ENCODE assay signal across 2 cellular contexts in the genomic region with DNA sequence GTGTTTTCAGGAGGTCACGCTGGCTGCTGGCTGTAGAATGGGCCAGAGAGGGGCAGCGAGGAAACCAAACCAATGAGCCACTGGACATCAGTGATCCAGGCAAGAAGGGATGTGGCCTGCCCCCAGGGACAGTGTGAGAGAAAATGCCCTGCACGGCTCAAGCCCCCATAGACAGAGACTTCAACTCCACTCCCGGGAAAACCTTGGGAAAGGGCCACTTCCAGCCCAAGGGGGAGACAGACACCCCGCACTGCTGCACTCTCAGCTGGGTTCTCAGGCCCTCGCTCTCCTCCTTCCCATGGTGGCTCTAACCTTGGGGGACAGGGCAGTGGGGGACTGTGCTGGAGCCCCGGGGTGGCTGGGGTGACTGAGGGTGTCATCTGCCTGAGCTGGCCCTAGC.
TF ChIP-seq lines count a peak whose summit lies in the region.

No MANE protein-coding gene starts in this region.

TF ChIP-seq in IMR-90, 13 proteins besides CTCF, POLR2A, EP300 and RAD21:
- TF ChIP-seq ELK1 (IDR thresholded peaks at IDR 0.05; ENCODE audit: borderline replicate concordance, low read depth, low read length) (no peak), CHD1 (IDR thresholded peaks at IDR 0.05; ENCODE audit: low read depth, low read length) (no peak), MAZ (IDR thresholded peaks at IDR 0.05; ENCODE audit: borderline replicate concordance, low read depth, low read length) (no peak), NFE2L2 (IDR thresholded peaks at IDR 0.05; ENCODE audit: low read depth, low read length) (no peak), USF2 (IDR thresholded peaks at IDR 0.05; ENCODE audit: low read depth, low read length) (no peak), MXI1 (IDR thresholded peaks at IDR 0.05; ENCODE audit: borderline replicate concordance, low read depth, low read length) (no peak), RCOR1 (IDR thresholded peaks at IDR 0.05; ENCODE audit: insufficient replicate concordance, low read length) (no peak), SMC3 (IDR thresholded peaks at IDR 0.05; ENCODE audit: low read depth, low read length) (no peak), FOS (IDR thresholded peaks at IDR 0.05; ENCODE audit: low read depth, low read length) (no peak), RFX5 (IDR thresholded peaks at IDR 0.05; ENCODE audit: low read depth, low read length) (no peak), MAFK (IDR thresholded peaks at IDR 0.05; ENCODE audit: low read depth, low read length) (no peak), BHLHE40 (IDR thresholded peaks at IDR 0.05; ENCODE audit: low read depth, low read length) (no peak), CEBPB (IDR thresholded peaks at IDR 0.05; ENCODE audit: low read depth, low read length) (no peak)

TF ChIP-seq in SK-N-SH, 30 proteins besides CTCF, POLR2A, EP300 and RAD21:
- TF ChIP-seq USF2 (IDR thresholded peaks at IDR 0.05; ENCODE audit: borderline replicate concordance, low read depth, low read length) (no peak), IRF3 (IDR thresholded peaks at IDR 0.05; ENCODE audit: low read depth, low read length) (no peak), NRF1 (IDR thresholded peaks at IDR 0.05; ENCODE audit: low read depth, low read length) (no peak), POLR2AphosphoS5 (IDR thresholded peaks at IDR 0.05; ENCODE audit: low read depth, low read length) (no peak), RCOR1 (IDR thresholded peaks at IDR 0.05; ENCODE audit: low read length) (no peak), NFIC (IDR thresholded peaks at IDR 0.05; ENCODE audit: borderline replicate concordance) (no peak), GATA2 (CRISPR knock-in tag; IDR thresholded peaks at IDR 0.05) (no peak), GABPA (IDR thresholded peaks at IDR 0.05; ENCODE audit: low read depth) (no peak), RFX5 (IDR thresholded peaks at IDR 0.05; ENCODE audit: low read length) (no peak), PBX3 (IDR thresholded peaks at IDR 0.05) (no peak), MXI1 (IDR thresholded peaks at IDR 0.05; ENCODE audit: low read depth, low read length) (no peak), YY1 (IDR thresholded peaks at IDR 0.05; ENCODE audit: low read depth) (no peak), SIN3A (IDR thresholded peaks at IDR 0.05; ENCODE audit: borderline replicate concordance, low read depth, low read length) (no peak)
- TF ChIP-seq, protein P1, sequence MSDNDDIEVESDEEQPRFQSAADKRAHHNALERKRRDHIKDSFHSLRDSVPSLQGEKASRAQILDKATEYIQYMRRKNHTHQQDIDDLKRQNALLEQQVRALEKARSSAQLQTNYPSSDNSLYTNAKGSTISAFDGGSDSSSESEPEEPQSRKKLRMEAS (IDR thresholded peaks at IDR 0.05; ENCODE audit: low read depth), result no peak
- TF ChIP-seq, protein P2, sequence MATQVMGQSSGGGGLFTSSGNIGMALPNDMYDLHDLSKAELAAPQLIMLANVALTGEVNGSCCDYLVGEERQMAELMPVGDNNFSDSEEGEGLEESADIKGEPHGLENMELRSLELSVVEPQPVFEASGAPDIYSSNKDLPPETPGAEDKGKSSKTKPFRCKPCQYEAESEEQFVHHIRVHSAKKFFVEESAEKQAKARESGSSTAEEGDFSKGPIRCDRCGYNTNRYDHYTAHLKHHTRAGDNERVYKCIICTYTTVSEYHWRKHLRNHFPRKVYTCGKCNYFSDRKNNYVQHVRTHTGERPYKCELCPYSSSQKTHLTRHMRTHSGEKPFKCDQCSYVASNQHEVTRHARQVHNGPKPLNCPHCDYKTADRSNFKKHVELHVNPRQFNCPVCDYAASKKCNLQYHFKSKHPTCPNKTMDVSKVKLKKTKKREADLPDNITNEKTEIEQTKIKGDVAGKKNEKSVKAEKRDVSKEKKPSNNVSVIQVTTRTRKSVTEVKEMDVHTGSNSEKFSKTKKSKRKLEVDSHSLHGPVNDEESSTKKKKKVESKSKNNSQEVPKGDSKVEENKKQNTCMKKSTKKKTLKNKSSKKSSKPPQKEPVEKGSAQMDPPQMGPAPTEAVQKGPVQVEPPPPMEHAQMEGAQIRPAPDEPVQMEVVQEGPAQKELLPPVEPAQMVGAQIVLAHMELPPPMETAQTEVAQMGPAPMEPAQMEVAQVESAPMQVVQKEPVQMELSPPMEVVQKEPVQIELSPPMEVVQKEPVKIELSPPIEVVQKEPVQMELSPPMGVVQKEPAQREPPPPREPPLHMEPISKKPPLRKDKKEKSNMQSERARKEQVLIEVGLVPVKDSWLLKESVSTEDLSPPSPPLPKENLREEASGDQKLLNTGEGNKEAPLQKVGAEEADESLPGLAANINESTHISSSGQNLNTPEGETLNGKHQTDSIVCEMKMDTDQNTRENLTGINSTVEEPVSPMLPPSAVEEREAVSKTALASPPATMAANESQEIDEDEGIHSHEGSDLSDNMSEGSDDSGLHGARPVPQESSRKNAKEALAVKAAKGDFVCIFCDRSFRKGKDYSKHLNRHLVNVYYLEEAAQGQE (IDR thresholded peaks at IDR 0.05; ENCODE audit: low read depth, low read length), result no peak
- TF ChIP-seq, protein P3, sequence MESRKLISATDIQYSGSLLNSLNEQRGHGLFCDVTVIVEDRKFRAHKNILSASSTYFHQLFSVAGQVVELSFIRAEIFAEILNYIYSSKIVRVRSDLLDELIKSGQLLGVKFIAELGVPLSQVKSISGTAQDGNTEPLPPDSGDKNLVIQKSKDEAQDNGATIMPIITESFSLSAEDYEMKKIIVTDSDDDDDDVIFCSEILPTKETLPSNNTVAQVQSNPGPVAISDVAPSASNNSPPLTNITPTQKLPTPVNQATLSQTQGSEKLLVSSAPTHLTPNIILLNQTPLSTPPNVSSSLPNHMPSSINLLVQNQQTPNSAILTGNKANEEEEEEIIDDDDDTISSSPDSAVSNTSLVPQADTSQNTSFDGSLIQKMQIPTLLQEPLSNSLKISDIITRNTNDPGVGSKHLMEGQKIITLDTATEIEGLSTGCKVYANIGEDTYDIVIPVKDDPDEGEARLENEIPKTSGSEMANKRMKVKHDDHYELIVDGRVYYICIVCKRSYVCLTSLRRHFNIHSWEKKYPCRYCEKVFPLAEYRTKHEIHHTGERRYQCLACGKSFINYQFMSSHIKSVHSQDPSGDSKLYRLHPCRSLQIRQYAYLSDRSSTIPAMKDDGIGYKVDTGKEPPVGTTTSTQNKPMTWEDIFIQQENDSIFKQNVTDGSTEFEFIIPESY (IDR thresholded peaks at IDR 0.05; ENCODE audit: borderline replicate concordance, low read depth), result no peak
